1 cellular context compared by ENCODE assay signal in the genomic region with DNA sequence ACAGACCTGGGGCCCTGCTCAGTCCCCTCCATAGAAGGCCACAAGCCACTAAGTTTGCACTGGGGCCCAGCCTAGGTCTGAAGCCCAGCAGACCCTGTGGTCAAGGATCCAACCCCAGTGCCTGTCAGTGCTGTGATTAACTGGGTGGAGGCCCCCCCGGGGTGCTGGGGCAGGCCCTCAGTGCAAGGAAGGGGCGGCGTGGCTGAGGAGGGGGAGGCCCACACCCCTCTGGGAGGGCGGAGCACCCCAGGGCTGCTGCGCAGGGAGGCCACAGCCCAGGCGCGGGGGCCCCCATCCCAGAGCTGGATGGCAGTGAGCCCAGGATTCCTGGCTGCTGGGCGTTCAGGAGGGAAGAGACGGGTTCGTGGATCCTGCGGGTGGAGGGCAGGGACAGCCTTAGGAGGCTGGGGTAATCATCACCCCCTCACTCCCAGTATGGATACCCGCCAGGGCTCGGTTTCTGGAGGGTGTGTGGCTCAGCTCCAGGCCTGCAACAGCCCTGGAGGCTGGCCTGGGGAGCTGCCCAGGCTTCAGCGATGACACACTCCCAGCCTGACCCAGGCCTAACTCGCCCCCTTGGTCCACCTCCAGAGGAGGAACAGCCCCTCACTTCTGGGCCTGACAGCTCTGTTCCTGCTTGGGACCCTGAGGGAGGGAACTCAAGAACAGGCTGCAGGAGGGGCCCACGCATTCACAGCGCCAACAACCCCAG.
A peak's percentile ranks its signal among the peaks of the same experiment; 100 is the strongest.
TF ChIP-seq lines count a peak whose summit lies in the region.

No MANE protein-coding gene starts in this region.

TF ChIP-seq in K562, 482 proteins besides CTCF, POLR2A, EP300 and RAD21:
- TF ChIP-seq MTA1 (IDR thresholded peaks at IDR 0.05; ENCODE audit: borderline replicate concordance): no peak
- 0 out of 4 replicates have a peak, but pooled peaks of 1 of the 2 experiments have one; percentile 30 for TF ChIP-seq MAZ (CRISPR knock-in tag; conservative IDR thresholded peaks at IDR 0.05 in 1 of 2, IDR thresholded peaks at IDR 0.05 in 1 of 2)
- TF ChIP-seq EZH2 (IDR thresholded peaks at IDR 0.05; ENCODE audit: borderline replicate concordance, low read depth, low read length): no peak
- TF ChIP-seq ZKSCAN3 (CRISPR knock-in tag; IDR thresholded peaks at IDR 0.05): no peak
- TF ChIP-seq, protein P1, sequence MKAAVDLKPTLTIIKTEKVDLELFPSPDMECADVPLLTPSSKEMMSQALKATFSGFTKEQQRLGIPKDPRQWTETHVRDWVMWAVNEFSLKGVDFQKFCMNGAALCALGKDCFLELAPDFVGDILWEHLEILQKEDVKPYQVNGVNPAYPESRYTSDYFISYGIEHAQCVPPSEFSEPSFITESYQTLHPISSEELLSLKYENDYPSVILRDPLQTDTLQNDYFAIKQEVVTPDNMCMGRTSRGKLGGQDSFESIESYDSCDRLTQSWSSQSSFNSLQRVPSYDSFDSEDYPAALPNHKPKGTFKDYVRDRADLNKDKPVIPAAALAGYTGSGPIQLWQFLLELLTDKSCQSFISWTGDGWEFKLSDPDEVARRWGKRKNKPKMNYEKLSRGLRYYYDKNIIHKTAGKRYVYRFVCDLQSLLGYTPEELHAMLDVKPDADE (conservative IDR thresholded peaks at IDR 0.05; ENCODE audit: control insufficient read depth, low read depth, low read length): 0 out of 2 replicates have a peak, but pooled peaks have one; percentile 33
- peak; percentile 74 for TF ChIP-seq POLR2G (IDR thresholded peaks at IDR 0.05; ENCODE audit: low read depth, low read length)
- TF ChIP-seq NRF1 (conservative IDR thresholded peaks at IDR 0.05 in 1 of 2, IDR thresholded peaks at IDR 0.05 in 1 of 2): 0 out of 4 replicates have a peak, but pooled peaks of 1 of the 2 experiments have one; percentile 18
- peak; percentile 64; the same call in 1 of the 2 replicates for TF ChIP-seq ZBTB7A (IDR thresholded peaks at IDR 0.05; ENCODE audit: borderline replicate concordance, control insufficient read depth, low read depth, low read length)
- TF ChIP-seq NFIC (IDR thresholded peaks at IDR 0.05): 0 out of 2 replicates have a peak, but pooled peaks have one; percentile 18
- TF ChIP-seq HNRNPUL1 (IDR thresholded peaks at IDR 0.05; ENCODE audit: low read length): no peak
